9 cellular contexts compared by ENCODE assay signal in genomic region chr1:153355445-153356071, GRCh38. TPM values are rescaled to one million over a fixed set of nuclear protein-coding genes. Genes with fewer than 3 reads are reported as not detected.
A peak's percentile ranks its signal among the peaks of the same experiment; 100 is the strongest.
DNase-seq lines count a peak whose midpoint lies in the region; ATAC-seq and TF ChIP-seq lines count a peak whose summit lies in the region.
"Had no signal": no experiment of that assay in that cellular context is flagged by ENCODE, and none has a peak within 500 bp of the region (broad histone marks: within the 10 kb centered on the region; RNA-seq: fewer than 3 reads in every experiment).

No MANE protein-coding gene starts in this region.

- TF ChIP-seq CTCF in GM10266 (IDR thresholded peaks at IDR 0.05; ENCODE audit: control insufficient read depth, insufficient read depth, low read depth, missing control alignments) = peak; percentile 74
- TF ChIP-seq CTCF in choroid plexus epithelial cell (conservative IDR thresholded peaks at IDR 0.05; ENCODE audit: low read depth, low read length) = peak; percentile 65
- TF ChIP-seq CTCF in lung (IDR thresholded peaks at IDR 0.05; ENCODE audit: control extremely low read depth, extremely low read depth) = peak; percentile 25

- no peaks in the 10 kb centered on the region for H3K9me3 ChIP-seq in lung (ENCODE audit: control insufficient read depth in 2 of 2, insufficient read depth in 1 of 2, low read length in 1 of 2)
- H3K9me3 ChIP-seq: uterus had no signal

- no peak for ATAC-seq in lung (ENCODE audit: insufficient read depth, low FRiP score)
- no peak for ATAC-seq in HG02885 (IDR thresholded peaks at IDR 0.05; ENCODE audit: poor library complexity, unreplicated experiment)

- no peaks in the 10 kb centered on the region for H3K36me3 ChIP-seq in lung (ENCODE audit: control insufficient read depth in 2 of 2, insufficient read depth in 2 of 2, low read length in 2 of 2)
- H3K36me3 ChIP-seq: uterus had no signal

- H3K4me1 ChIP-seq in lung (ENCODE audit: control insufficient read depth in 2 of 2, insufficient read depth in 2 of 2, low read length in 2 of 2) = no peaks in the 10 kb centered on the region
- H3K4me1 ChIP-seq: uterus had no signal

- WGBS in lung, 2 donors = 45 to 50% methylated on average over 10 of the region's 10 CpGs

- H3K4me3 ChIP-seq in choroid plexus epithelial cell (ENCODE audit: low read depth, low read length) (no peak overlapping the region), lung (no peak overlapping the region)
- H3K4me3 ChIP-seq: uterus had no signal

- DNase-seq in 8988T (peak; percentile 73), GM10266 (ENCODE audit: extremely low spot score) (peak; percentile 51), NCI-H1092 treated with DMSO at 0.1 percent for 48 hours (lab: John Stamatoyannopoulos, UW) (peak; percentile 70), SKM-1 treated with dmso at 0.1 percent for 144 hours (lab: John Stamatoyannopoulos, UW; ENCODE audit: unreplicated experiment) (peak; percentile 93), choroid plexus epithelial cell (ENCODE audit: low read depth) (peak; percentile 67), lung (ENCODE audit: low spot score) (peak; percentile 72), pons (ENCODE audit: low spot score) (no peak)

- no peak overlapping the region for H3K27ac ChIP-seq in lung (ENCODE audit: low read depth in 1 of 2, low read length in 1 of 2)
- H3K27ac ChIP-seq: uterus had no signal

- no peaks in the 10 kb centered on the region for H3K27me3 ChIP-seq in lung (ENCODE audit: control insufficient read depth, insufficient read depth)

RNA-seq across cellular contexts. Expression of gene S100A9, which starts 2.1 kb away (rescaled TPM):
- 100 to 1,000 TPM; 394 to 769 TPM for total RNA-seq in lung
- over 10,000 TPM in 1 of 2 donors, 100 to 1,000 TPM in 1; 550 to 16,342 TPM for polyA plus RNA-seq in lung

RNA-seq across cellular contexts. Expression of gene PGLYRP4, which starts 6.9 kb away (rescaled TPM):
- 1 to 10 TPM; 1.0 to 3.1 TPM for total RNA-seq in lung
- polyA plus RNA-seq in lung = 1 to 10 TPM in 1 of 2 donors, under 1 TPM in 1; 0.18 to 1.0 TPM
- total RNA-seq: uterus had no signal

RNA-seq across cellular contexts. Expression of gene S100A12, which starts 19.9 kb away (rescaled TPM):
- total RNA-seq in lung = 10 to 100 TPM; 14.9 to 31.7 TPM
- polyA plus RNA-seq in lung = 1,000 to 10,000 TPM in 1 of 2 donors, 10 to 100 TPM in 1; 43.9 to 1,191 TPM

RNA-seq across cellular contexts. Expression of gene S100A8, which starts 35.3 kb away (rescaled TPM):
- total RNA-seq in lung = 100 to 1,000 TPM in 1 of 2 donors, 10 to 100 TPM in 1; 69.8 to 556 TPM
- polyA plus RNA-seq in lung = 1,000 to 10,000 TPM in 1 of 2 donors, 100 to 1,000 TPM in 1; 623 to 6,695 TPM

RNA-seq across cellular contexts. Expression of gene PGLYRP3, which starts 42.8 kb away (rescaled TPM):
- not detected for total RNA-seq in lung
- not detected for polyA plus RNA-seq in lung
- total RNA-seq: uterus had no signal
